Comparison of ENCODE assay signal across 1 cellular context in genomic region chr1:195763146-195763906, GRCh38.
A peak's percentile ranks its signal among the peaks of the same experiment; 100 is the strongest.
TF ChIP-seq lines count a peak whose summit lies in the region.

No MANE protein-coding gene starts in this region.

TF ChIP-seq in HepG2, 621 proteins besides CTCF, POLR2A, EP300 and RAD21 (continued from another document):
- TF ChIP-seq, protein P1, sequence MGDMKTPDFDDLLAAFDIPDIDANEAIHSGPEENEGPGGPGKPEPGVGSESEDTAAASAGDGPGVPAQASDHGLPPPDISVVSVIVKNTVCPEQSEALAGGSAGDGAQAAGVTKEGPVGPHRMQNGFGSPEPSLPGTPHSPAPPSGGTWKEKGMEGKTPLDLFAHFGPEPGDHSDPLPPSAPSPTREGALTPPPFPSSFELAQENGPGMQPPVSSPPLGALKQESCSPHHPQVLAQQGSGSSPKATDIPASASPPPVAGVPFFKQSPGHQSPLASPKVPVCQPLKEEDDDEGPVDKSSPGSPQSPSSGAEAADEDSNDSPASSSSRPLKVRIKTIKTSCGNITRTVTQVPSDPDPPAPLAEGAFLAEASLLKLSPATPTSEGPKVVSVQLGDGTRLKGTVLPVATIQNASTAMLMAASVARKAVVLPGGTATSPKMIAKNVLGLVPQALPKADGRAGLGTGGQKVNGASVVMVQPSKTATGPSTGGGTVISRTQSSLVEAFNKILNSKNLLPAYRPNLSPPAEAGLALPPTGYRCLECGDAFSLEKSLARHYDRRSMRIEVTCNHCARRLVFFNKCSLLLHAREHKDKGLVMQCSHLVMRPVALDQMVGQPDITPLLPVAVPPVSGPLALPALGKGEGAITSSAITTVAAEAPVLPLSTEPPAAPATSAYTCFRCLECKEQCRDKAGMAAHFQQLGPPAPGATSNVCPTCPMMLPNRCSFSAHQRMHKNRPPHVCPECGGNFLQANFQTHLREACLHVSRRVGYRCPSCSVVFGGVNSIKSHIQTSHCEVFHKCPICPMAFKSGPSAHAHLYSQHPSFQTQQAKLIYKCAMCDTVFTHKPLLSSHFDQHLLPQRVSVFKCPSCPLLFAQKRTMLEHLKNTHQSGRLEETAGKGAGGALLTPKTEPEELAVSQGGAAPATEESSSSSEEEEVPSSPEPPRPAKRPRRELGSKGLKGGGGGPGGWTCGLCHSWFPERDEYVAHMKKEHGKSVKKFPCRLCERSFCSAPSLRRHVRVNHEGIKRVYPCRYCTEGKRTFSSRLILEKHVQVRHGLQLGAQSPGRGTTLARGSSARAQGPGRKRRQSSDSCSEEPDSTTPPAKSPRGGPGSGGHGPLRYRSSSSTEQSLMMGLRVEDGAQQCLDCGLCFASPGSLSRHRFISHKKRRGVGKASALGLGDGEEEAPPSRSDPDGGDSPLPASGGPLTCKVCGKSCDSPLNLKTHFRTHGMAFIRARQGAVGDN (CRISPR knock-in tag; IDR thresholded peaks at IDR 0.05) = peak; percentile 14; the same call in 1 of the 2 replicates
